ENCODE assay signal across 8 cellular contexts in the genomic region with DNA sequence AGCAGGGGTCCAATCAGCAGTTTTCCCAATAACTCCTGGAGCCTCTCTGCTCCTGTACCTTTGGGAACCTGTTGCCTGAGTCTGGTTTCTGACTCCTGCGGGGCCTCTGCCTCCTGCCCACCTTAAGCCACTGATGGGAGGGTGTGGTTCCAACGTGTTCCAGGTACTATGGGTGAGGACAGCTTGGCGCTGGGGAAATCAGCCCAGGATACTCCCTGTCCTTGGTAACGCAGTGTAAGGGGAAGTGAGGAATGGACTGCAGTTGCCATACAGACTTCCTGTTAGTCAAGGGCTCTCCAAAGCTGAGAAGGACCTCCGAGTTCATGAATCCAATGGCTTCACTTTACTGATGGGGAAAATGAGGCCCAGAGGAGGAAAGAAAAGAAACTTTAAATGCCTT. TPM values are rescaled to one million over a fixed set of nuclear protein-coding genes. Genes with fewer than 3 reads are reported as not detected.
DNase-seq lines count a peak whose midpoint lies in the region; ATAC-seq, FAIRE-seq and TF ChIP-seq lines count a peak whose summit lies in the region.

No MANE protein-coding gene starts in this region.

- H3K4me3 ChIP-seq in Panc1 (ENCODE audit: low read depth in 2 of 2, low read length in 2 of 2) (no peak overlapping the region), esophagus muscularis mucosa (peak overlapping the region; percentile 89 to 96 (median 92)), skeletal muscle tissue (ENCODE audit: low read length in 3 of 3) (peak overlapping the region in 2 of 3 donors; percentile 54 to 91)

- H3K36me3 ChIP-seq in Panc1 (ENCODE audit: control insufficient read depth, insufficient read depth, low read length) (no peaks in the 10 kb centered on the region), esophagus muscularis mucosa (peaks cover 0 to 5% (median 2%) of the 10 kb centered on the region in 4 donors), skeletal muscle tissue (ENCODE audit: control insufficient read depth in 3 of 3, insufficient read depth in 3 of 3, low read length in 3 of 3) (no peaks in the 10 kb centered on the region)

- no TSS peak for BruUV-seq in Panc1 (replicated peaks; lab: Mats Ljungman, UMichigan)

- in situ Hi-C loops in Panc1 (cut with HindIII; ENCODE audit: low pct_unique_long_range_greater_than_20kb, low sequenced_read_pairs) = no loop called here

- TF ChIP-seq CTCF in Panc1 (IDR thresholded peaks at IDR 0.05) = no peak
- TF ChIP-seq CTCF in esophagus muscularis mucosa (IDR thresholded peaks at IDR 0.05) = no peak

- no peaks in the 10 kb centered on the region for H3K27me3 ChIP-seq in Panc1 (ENCODE audit: control insufficient read depth, insufficient read depth, low read length)
- no peaks in the 10 kb centered on the region for H3K27me3 ChIP-seq in esophagus muscularis mucosa
- no peaks in the 10 kb centered on the region for H3K27me3 ChIP-seq in skeletal muscle tissue (ENCODE audit: control insufficient read depth in 3 of 3, insufficient read depth in 3 of 3, low read length in 3 of 3)

- H3K9ac ChIP-seq in skeletal muscle tissue (ENCODE audit: low read depth in 1 of 3, low read length in 3 of 3) = peak overlapping the region; percentile 58 to 93 (median 70)

- FAIRE-seq in GM12891 (lab: Jason Lieb, UNC) = no peak

- H3K27ac ChIP-seq in Panc1 (ENCODE audit: low read length) = peak overlapping the region; percentile 84
- peak overlapping the region; percentile 89 to 90 (median 90) for H3K27ac ChIP-seq in esophagus muscularis mucosa (replicated peaks in 1 of 4)
- peak overlapping the region; percentile 79 for H3K27ac ChIP-seq in skeletal muscle tissue (ENCODE audit: low read depth, low read length)

- POLR2A ChIA-PET in Panc1 (lab: Charles Lee) = no interaction called here

- 43% methylated on average over 5 of the region's 5 CpGs for WGBS in esophagus muscularis mucosa

- ATAC-seq in Panc1 (no peak), HG02852 (IDR thresholded peaks at IDR 0.05; ENCODE audit: unreplicated experiment) (no peak), HG03521 (IDR thresholded peaks at IDR 0.05; ENCODE audit: unreplicated experiment) (no peak), GM21528 (IDR thresholded peaks at IDR 0.05; ENCODE audit: low FRiP score, unreplicated experiment) (no peak)

- no peak for TF ChIP-seq EP300 in esophagus muscularis mucosa (IDR thresholded peaks at IDR 0.05)

- CTCF ChIA-PET in Panc1 (lab: Charles Lee) = interaction anchor here (0.6 to 2.7 kb wide), 3 partner anchors 94 to 108 kb away, joined by 4 to 32 read pairs (median 7); no protein-coding TSS in a partner anchor

- H3K9me3 ChIP-seq in Panc1 (ENCODE audit: control insufficient read depth, insufficient read depth, low read depth, low read length) = no peaks in the 10 kb centered on the region
- H3K9me3 ChIP-seq in esophagus muscularis mucosa = no peaks in the 10 kb centered on the region
- H3K9me3 ChIP-seq in skeletal muscle tissue (ENCODE audit: control insufficient read depth in 3 of 3, low read length in 3 of 3) = no peaks in the 10 kb centered on the region

- DNase-seq in GM12891 (ENCODE audit: insufficient read length, low spot score) (no peak), Panc1 (ENCODE audit: low read depth, low spot score) (no peak), esophagus muscularis mucosa (ENCODE audit: extremely low spot score) (no peak), EL (no peak)

- TF ChIP-seq POLR2A in GM12891 (IDR thresholded peaks at IDR 0.05; ENCODE audit: low read depth, low read length) = no peak
- no peak for TF ChIP-seq POLR2A in esophagus muscularis mucosa (IDR thresholded peaks at IDR 0.05; ENCODE audit: low read depth)

- peaks cover 20% of the 10 kb centered on the region for H3K4me1 ChIP-seq in Panc1 (ENCODE audit: control insufficient read depth, insufficient read depth, low read length)
- H3K4me1 ChIP-seq in esophagus muscularis mucosa = peaks cover 34 to 52% (median 46%) of the 10 kb centered on the region in 4 donors
- H3K4me1 ChIP-seq in skeletal muscle tissue (ENCODE audit: control insufficient read depth in 3 of 3, insufficient read depth in 3 of 3, low read length in 3 of 3) = peaks cover 36 to 42% (median 39%) of the 10 kb centered on the region in 3 donors

- intact Hi-C loops in Panc1 (cut with micrococcal nuclease; ENCODE audit: unreplicated experiment) = loop anchor here (2.0 to 10.0 kb wide), 3 partner anchors 73 to 317 kb away; partner anchors contain the start of gene ZFTA
- intact Hi-C loops in esophagus muscularis mucosa (cut with DNase I) = loop anchor here (1.0 to 5.0 kb wide), 3 partner anchors 35 to 315 kb away; no protein-coding TSS in a partner anchor

TF ChIP-seq in GM12891, 5 proteins besides CTCF, POLR2A, EP300 and RAD21:
- no peak for TF ChIP-seq POU2F2 (IDR thresholded peaks at IDR 0.05; ENCODE audit: low read depth, low read length)
- peak; percentile 59 for TF ChIP-seq SPI1 (IDR thresholded peaks at IDR 0.05; ENCODE audit: low read depth, low read length)
- no peak for TF ChIP-seq TAF1 (IDR thresholded peaks at IDR 0.05; ENCODE audit: low read depth, low read length)
- TF ChIP-seq PAX5 (IDR thresholded peaks at IDR 0.05; ENCODE audit: insufficient read depth, low read length, severe bottlenecking) = no peak

RNA-seq across cellular contexts. Expression of gene MARK2, which starts 1.2 kb away (rescaled TPM):
- 10.9 TPM for polyA plus RNA-seq in GM12891 (2012; ENCODE audit: low read depth, missing spikeins)
- 41.1 TPM for total RNA-seq in Panc1 (2021; ENCODE audit: unreplicated experiment)
- polyA plus RNA-seq in Panc1 (2012; ENCODE audit: insufficient read length) = 28.8 TPM
- 10 to 100 TPM; 21.5 to 38.1 (median 30.6) TPM for total RNA-seq in esophagus muscularis mucosa
- total RNA-seq in skeletal muscle tissue = 6.8 TPM

RNA-seq across cellular contexts. Expression of gene SPINDOC, which starts 24.5 kb away (rescaled TPM):
- 17.0 TPM for polyA plus RNA-seq in GM12891 (2012; ENCODE audit: low read depth, missing spikeins)
- total RNA-seq in Panc1 (2021; ENCODE audit: unreplicated experiment) (59.1 TPM), esophagus muscularis mucosa (10 to 100 TPM; 12.0 to 25.8 (median 18.6) TPM), skeletal muscle tissue (6.8 TPM)
- 69.5 TPM for polyA plus RNA-seq in Panc1 (2012; ENCODE audit: insufficient read length)

Comparison
In these comparisons a context has a peak if more than half of its experiments do, and no peak if none do; other contexts are left out.
1. H3K4me3 ChIP-seq: peak in esophagus muscularis mucosa (4 of 4) and skeletal muscle tissue (2 of 3); none in Panc1 (0 of 2).
2. Peak in every context shown above with its lines, with median percentiles within 50 percentile points of each other: H3K27ac ChIP-seq.